ENCODE assay signal across 19 cellular contexts in genomic region chrX:147537172-147537571, GRCh38.
A peak's percentile ranks its signal among the peaks of the same experiment; 100 is the strongest.
DNase-seq lines count a peak whose midpoint lies in the region; ATAC-seq, FAIRE-seq and TF ChIP-seq lines count a peak whose summit lies in the region.
"Had no signal": no experiment of that assay in that cellular context is flagged by ENCODE, and none has a peak within 500 bp of the region (broad histone marks: within the 10 kb centered on the region; RNA-seq: fewer than 3 reads in every experiment).

No MANE protein-coding gene starts in this region.

- H3K27ac ChIP-seq in GM23248: no peak overlapping the region
- H3K27ac ChIP-seq in astrocyte (ENCODE audit: low read depth, low read length): no peak overlapping the region

- no peaks in the 10 kb centered on the region for H3F3A ChIP-seq in GM23248 (ENCODE audit: insufficient read depth)

- no peaks in the 10 kb centered on the region for H3K9me2 ChIP-seq in GM23248 (ENCODE audit: insufficient read depth)

- H3K4me2 ChIP-seq in GM23248 (ENCODE audit: unreplicated experiment): no peak overlapping the region
- no peak overlapping the region for H3K4me2 ChIP-seq in astrocyte (ENCODE audit: low read length)
- H3K4me2 ChIP-seq: GM23338 had no signal

- H3K36me3 ChIP-seq in GM23248 (ENCODE audit: low read depth): no peaks in the 10 kb centered on the region
- H3K36me3 ChIP-seq in astrocyte (ENCODE audit: insufficient read depth, low read length): no peaks in the 10 kb centered on the region

- no peaks in the 10 kb centered on the region for H3K9me3 Mint-ChIP-seq in astrocyte (ENCODE audit: unreplicated experiment)
- no peaks in the 10 kb centered on the region for H3K9me3 Mint-ChIP-seq in activated naive CD8-positive, alpha-beta T cell treated with anti-CD3 and anti-CD28 coated beads, Interleukin-2, amount 50 U/mL, for 24 hours
- H3K9me3 Mint-ChIP-seq: GM23338 had no signal

- peak; percentile 54 for ATAC-seq in omental fat pad (ENCODE audit: low FRiP score)
- no peak for ATAC-seq in HG03135 (IDR thresholded peaks at IDR 0.05; ENCODE audit: unreplicated experiment)
- no peak for ATAC-seq in activated naive CD8-positive, alpha-beta T cell treated with anti-CD3 and anti-CD28 coated beads, Interleukin-2, amount 50 U/mL, for 24 hours
- ATAC-seq: GM23338 had no signal

- H4K20me1 ChIP-seq in GM23248 (ENCODE audit: insufficient read depth): no peaks in the 10 kb centered on the region
- H4K20me1 ChIP-seq in astrocyte (ENCODE audit: insufficient read depth, low read length): no peaks in the 10 kb centered on the region

- no peaks in the 10 kb centered on the region for H3K9me3 ChIP-seq in GM23248 (ENCODE audit: low read depth)
- H3K9me3 ChIP-seq in astrocyte (ENCODE audit: insufficient read depth, low read depth, low read length): no peaks in the 10 kb centered on the region
- H3K9me3 ChIP-seq: Caco-2 had no signal

- no peak overlapping the region for H3K4me3 Mint-ChIP-seq in astrocyte (ENCODE audit: unreplicated experiment)
- no peak overlapping the region for H3K4me3 Mint-ChIP-seq in activated naive CD8-positive, alpha-beta T cell treated with anti-CD3 and anti-CD28 coated beads, Interleukin-2, amount 50 U/mL, for 24 hours
- H3K4me3 Mint-ChIP-seq: CD4-positive, alpha-beta memory T cell; GM23338; H9; HFFc6 had no signal

- no peaks in the 10 kb centered on the region for H3K4me1 Mint-ChIP-seq in astrocyte (ENCODE audit: low read depth, unreplicated experiment)
- H3K4me1 Mint-ChIP-seq in activated naive CD8-positive, alpha-beta T cell treated with anti-CD3 and anti-CD28 coated beads, Interleukin-2, amount 50 U/mL, for 24 hours: no peaks in the 10 kb centered on the region
- H3K4me1 Mint-ChIP-seq: CD4-positive, alpha-beta memory T cell; GM23338 had no signal

- DNase-seq in GM23248 (peak; percentile 0), astrocyte (ENCODE audit: low read depth) (no peak), left kidney (ENCODE audit: low read depth, low spot score) (peak; percentile 0), omental fat pad (ENCODE audit: low spot score) (no peak), SW480 (ENCODE audit: low spot score) (no peak), GM19238 (ENCODE audit: insufficient read length, low spot score) (no peak)
- DNase-seq in activated naive CD8-positive, alpha-beta T cell treated with anti-CD3 and anti-CD28 coated beads, Interleukin-2, amount 50 U/mL, for 24 hours: no peak
- DNase-seq: C1 segment of cervical spinal cord; Caco-2; CD4-positive, alpha-beta memory T cell; DMS153; DND-41; H9; HFFc6 had no signal

- H2AFZ ChIP-seq in GM23248 (no peak overlapping the region), astrocyte (ENCODE audit: low read depth, low read length) (no peak overlapping the region)
- H2AFZ ChIP-seq: GM23338 had no signal

- H3K27me3 Mint-ChIP-seq in astrocyte (ENCODE audit: low read depth, unreplicated experiment): no peaks in the 10 kb centered on the region
- H3K27me3 Mint-ChIP-seq in activated naive CD8-positive, alpha-beta T cell treated with anti-CD3 and anti-CD28 coated beads, Interleukin-2, amount 50 U/mL, for 24 hours: no peaks in the 10 kb centered on the region
- H3K27me3 Mint-ChIP-seq: CD4-positive, alpha-beta memory T cell had no signal

- WGBS in GM23248 (ENCODE audit: low coverage in 1 of 2, low lambda C conversion rate in 2 of 2, missing lambda C conversion rate in 2 of 2), 2 experiments: 25 to 34% methylated on average over 4 of the region's 4 CpGs

- H3K36me3 Mint-ChIP-seq in astrocyte (ENCODE audit: low read depth, unreplicated experiment): no peaks in the 10 kb centered on the region
- no peaks in the 10 kb centered on the region for H3K36me3 Mint-ChIP-seq in activated naive CD8-positive, alpha-beta T cell treated with anti-CD3 and anti-CD28 coated beads, Interleukin-2, amount 50 U/mL, for 24 hours (ENCODE audit: low read depth)
- H3K36me3 Mint-ChIP-seq: CD4-positive, alpha-beta memory T cell had no signal

- TF ChIP-seq CTCF in astrocyte (IDR thresholded peaks at IDR 0.05; ENCODE audit: insufficient read depth, low read depth, low read length): no peak
- no peak for TF ChIP-seq CTCF in omental fat pad (IDR thresholded peaks at IDR 0.05)

- H3K27me3 ChIP-seq in GM23248 (replicated peaks; ENCODE audit: insufficient read depth) (no peaks in the 10 kb centered on the region), astrocyte (ENCODE audit: insufficient read depth, low read length) (no peaks in the 10 kb centered on the region)

- no peak overlapping the region for H3K9ac ChIP-seq in GM23248
- no peak overlapping the region for H3K9ac ChIP-seq in astrocyte (ENCODE audit: low read length)

- no peak overlapping the region for H3K27ac Mint-ChIP-seq in astrocyte (ENCODE audit: unreplicated experiment)
- no peak overlapping the region for H3K27ac Mint-ChIP-seq in activated naive CD8-positive, alpha-beta T cell treated with anti-CD3 and anti-CD28 coated beads, Interleukin-2, amount 50 U/mL, for 24 hours
- H3K27ac Mint-ChIP-seq: CD4-positive, alpha-beta memory T cell; GM23338; H9; HFFc6 had no signal

- H3K4me3 ChIP-seq in GM23248: no peak overlapping the region
- no peak overlapping the region for H3K4me3 ChIP-seq in astrocyte (ENCODE audit: insufficient read depth, low read depth, low read length)
- H3K4me3 ChIP-seq: GM23338 had no signal

- no peaks in the 10 kb centered on the region for H3K4me1 ChIP-seq in GM23248 (ENCODE audit: insufficient read depth)
- H3K4me1 ChIP-seq in astrocyte (ENCODE audit: insufficient read depth, low read length): no peaks in the 10 kb centered on the region
- H3K4me1 ChIP-seq: Caco-2 had no signal

- in situ Hi-C loops in GM23248 (cut with MboI): no loop called here

- peak; percentile 32 for FAIRE-seq in astrocyte (lab: Jason Lieb, UNC)
- FAIRE-seq: G401.6, GM12892, GM19239 had no signal

- H3K79me2 ChIP-seq in GM23248 (ENCODE audit: insufficient read depth): no peaks in the 10 kb centered on the region
- no peaks in the 10 kb centered on the region for H3K79me2 ChIP-seq in astrocyte (ENCODE audit: insufficient read depth, low read length)

Comparison
In these comparisons a context has a peak if more than half of its experiments do, and no peak if none do; other contexts are left out.
1. DNase-seq: peak in GM23248 (single experiment) and left kidney (single experiment); none in astrocyte (single experiment), omental fat pad (single experiment), SW480 (single experiment), GM19238 (single experiment) and activated naive CD8-positive, alpha-beta T cell treated with anti-CD3 and anti-CD28 coated beads, Interleukin-2, amount 50 U/mL, for 24 hours (single experiment).